ENCODE assay signal across 31 cellular contexts in genomic region chr7:29141981-29142380, GRCh38. TPM values are rescaled to one million over a fixed set of nuclear protein-coding genes. Genes with fewer than 3 reads are reported as not detected.
"Had no signal": no experiment of that assay in that cellular context is flagged by ENCODE, and none has a peak within 500 bp of the region (broad histone marks: within the 10 kb centered on the region; RNA-seq: fewer than 3 reads in every experiment).

No MANE protein-coding gene starts in this region.

- H3K27me3 ChIP-seq: ascending aorta, colonic mucosa had no signal

- ATAC-seq: activated naive CD4-positive, alpha-beta T cell treated with anti-CD3 and anti-CD28 coated beads, Interleukin-2, amount 50 U/mL, for 72 hours; activated T-cell treated with anti-CD3 and anti-CD28 coated beads, Interleukin-2, amount 50 U/mL, for 72 hours; effector memory CD8-positive, alpha-beta T cell; gastroesophageal sphincter; WTC11 had no signal

- H3K4me1 Mint-ChIP-seq: activated naive CD4-positive, alpha-beta T cell treated with anti-CD3 and anti-CD28 coated beads, Interleukin-2, amount 10 ng/mL, durations not matched to agents 7 days and 5 days had no signal

- H3K27ac Mint-ChIP-seq: activated CD4-positive, alpha-beta memory T cell treated with anti-CD3 and anti-CD28 coated beads, Interleukin-2, amount 10 ng/mL, durations not matched to agents 7 days and 5 days; activated CD4-positive, alpha-beta T cell treated with anti-CD3 and anti-CD28 coated beads, Interleukin-2, amount 10 ng/mL, durations not matched to agents 7 days and 5 days; activated naive CD4-positive, alpha-beta T cell treated with anti-CD3 and anti-CD28 coated beads, Interleukin-2, amount 10 ng/mL, durations not matched to agents 7 days and 5 days; activated naive CD4-positive, alpha-beta T cell treated with anti-CD3 and anti-CD28 coated beads, Interleukin-2, amount 50 U/mL, for 72 hours; activated naive CD8-positive, alpha-beta T cell treated with anti-CD3 and anti-CD28 coated beads, Interleukin-2, amount 10 ng/mL, durations not matched to agents 7 days and 5 days; activated T-cell treated with anti-CD3 and anti-CD28 coated beads, Interleukin-2, amount 50 U/mL, for 24 hours; activated T-cell treated with anti-CD3 and anti-CD28 coated beads, Interleukin-2, amount 50 U/mL, for 72 hours; effector memory CD8-positive, alpha-beta T cell; WTC11 had no signal

- DNase-seq: activated CD4-positive, alpha-beta memory T cell treated with anti-CD3 and anti-CD28 coated beads, Interleukin-2, amount 10 ng/mL, durations not matched to agents 7 days and 5 days; activated CD4-positive, alpha-beta T cell treated with anti-CD3 and anti-CD28 coated beads for 1 hour; activated CD4-positive, alpha-beta T cell treated with anti-CD3 and anti-CD28 coated beads for 4 hours; activated CD4-positive, alpha-beta T cell treated with anti-CD3 and anti-CD28 coated beads, Interleukin-2, amount 10 ng/mL, durations not matched to agents 7 days and 5 days; activated CD4-positive, alpha-beta T cell treated with anti-CD3 and anti-CD28 coated beads, Interleukin-2, amount 50 U/mL, for 4 hours; activated CD8-positive, alpha-beta memory T cell treated with anti-CD3 and anti-CD28 coated beads, Interleukin-2, amount 50 U/mL, for 48 hours; activated gamma-delta T cell; activated naive CD4-positive, alpha-beta T cell; activated naive CD4-positive, alpha-beta T cell treated with anti-CD3 and anti-CD28 coated beads, Interleukin-2, amount 10 ng/mL, durations not matched to agents 7 days and 5 days; activated naive CD8-positive, alpha-beta T cell treated with anti-CD3 and anti-CD28 coated beads, Interleukin-2, amount 10 ng/mL, durations not matched to agents 7 days and 5 days; activated T-cell treated with anti-CD3 and anti-CD28 coated beads for 4 hours; activated T-cell treated with anti-CD3 and anti-CD28 coated beads, Interleukin-2, amount 50 U/mL, for 24 hours; activated T-cell treated with anti-CD3 and anti-CD28 coated beads, Interleukin-2, amount 50 U/mL, for 72 hours; central memory CD4-positive, alpha-beta T cell; cerebellar nuclear complex; colonic mucosa; dermis blood vessel endothelial cell; effector CD4-positive, alpha-beta T cell; effector memory CD8-positive, alpha-beta T cell; erythroblast; foreskin melanocyte; T-helper 2 cell had no signal

- H3K4me3 Mint-ChIP-seq: activated CD4-positive, alpha-beta memory T cell treated with anti-CD3 and anti-CD28 coated beads, Interleukin-2, amount 10 ng/mL, durations not matched to agents 7 days and 5 days; activated CD4-positive, alpha-beta T cell treated with anti-CD3 and anti-CD28 coated beads, Interleukin-2, amount 10 ng/mL, durations not matched to agents 7 days and 5 days; activated naive CD4-positive, alpha-beta T cell treated with anti-CD3 and anti-CD28 coated beads, Interleukin-2, amount 10 ng/mL, durations not matched to agents 7 days and 5 days; activated naive CD8-positive, alpha-beta T cell treated with anti-CD3 and anti-CD28 coated beads, Interleukin-2, amount 10 ng/mL, durations not matched to agents 7 days and 5 days; activated T-cell treated with anti-CD3 and anti-CD28 coated beads, Interleukin-2, amount 50 U/mL, for 24 hours; activated T-cell treated with anti-CD3 and anti-CD28 coated beads, Interleukin-2, amount 50 U/mL, for 72 hours; brain; effector memory CD8-positive, alpha-beta T cell; WTC11 had no signal

- H3K9me3 Mint-ChIP-seq: activated CD4-positive, alpha-beta memory T cell treated with anti-CD3 and anti-CD28 coated beads, Interleukin-2, amount 10 ng/mL, durations not matched to agents 7 days and 5 days; activated CD4-positive, alpha-beta T cell treated with anti-CD3 and anti-CD28 coated beads, Interleukin-2, amount 10 ng/mL, durations not matched to agents 7 days and 5 days; activated naive CD4-positive, alpha-beta T cell treated with anti-CD3 and anti-CD28 coated beads, Interleukin-2, amount 10 ng/mL, durations not matched to agents 7 days and 5 days; activated naive CD8-positive, alpha-beta T cell treated with anti-CD3 and anti-CD28 coated beads, Interleukin-2, amount 10 ng/mL, durations not matched to agents 7 days and 5 days; activated T-cell treated with anti-CD3 and anti-CD28 coated beads, Interleukin-2, amount 50 U/mL, for 24 hours; activated T-cell treated with anti-CD3 and anti-CD28 coated beads, Interleukin-2, amount 50 U/mL, for 72 hours; effector memory CD8-positive, alpha-beta T cell; WTC11 had no signal

- H3K9me3 ChIP-seq: ascending aorta, breast epithelium, colonic mucosa, esophagus muscularis mucosa, gastroesophageal sphincter had no signal

- H3K27ac ChIP-seq: ascending aorta, breast epithelium, cardiac muscle cell, colonic mucosa, esophagus muscularis mucosa, gastroesophageal sphincter, VCaP had no signal

- H3K4me3 ChIP-seq: ascending aorta, breast epithelium, cardiac muscle cell, colonic mucosa, esophagus muscularis mucosa, gastroesophageal sphincter had no signal

- H3K36me3 ChIP-seq: ascending aorta, breast epithelium, cardiac muscle cell, colonic mucosa, esophagus muscularis mucosa, gastroesophageal sphincter had no signal

- H3K36me3 Mint-ChIP-seq: activated naive CD4-positive, alpha-beta T cell treated with anti-CD3 and anti-CD28 coated beads, Interleukin-2, amount 10 ng/mL, durations not matched to agents 7 days and 5 days; activated naive CD8-positive, alpha-beta T cell treated with anti-CD3 and anti-CD28 coated beads, Interleukin-2, amount 10 ng/mL, durations not matched to agents 7 days and 5 days; brain; WTC11 had no signal

- H3K4me1 ChIP-seq: ascending aorta, breast epithelium, colonic mucosa had no signal

RNA-seq across cellular contexts. Expression of gene CPVL, which starts 4.4 kb away (rescaled TPM):
- total RNA-seq: activated CD4-positive, alpha-beta T cell treated with anti-CD3 and anti-CD28 coated beads, Interleukin-2, amount 10 ng/mL, durations not matched to agents 7 days and 5 days; activated naive CD4-positive, alpha-beta T cell treated with anti-CD3 and anti-CD28 coated beads, Interleukin-2, amount 50 U/mL, for 72 hours had no signal
